11 cellular contexts compared by ENCODE assay signal in genomic region chr5:93595420-93596136, GRCh38. TPM values are rescaled to one million over a fixed set of nuclear protein-coding genes. Genes with fewer than 3 reads are reported as not detected.
DNase-seq lines count a peak whose midpoint lies in the region; ATAC-seq and TF ChIP-seq lines count a peak whose summit lies in the region.
"Had no signal": no experiment of that assay in that cellular context is flagged by ENCODE, and none has a peak within 500 bp of the region (broad histone marks: within the 10 kb centered on the region; RNA-seq: fewer than 3 reads in every experiment).

No MANE protein-coding gene starts in this region.

- H3K4me3 Mint-ChIP-seq in activated CD4-positive, alpha-beta T cell treated with anti-CD3 and anti-CD28 coated beads, Interleukin-2, amount 10 ng/mL, durations not matched to agents 7 days and 5 days: peak overlapping the region; percentile 40

- 37 to 75% (median 58%) methylated on average over 24 to 28 of the region's 28 CpGs for WGBS in stomach, 5 donors
- WGBS in spleen, 5 donors: 26 to 49% (median 35%) methylated on average over 28 of the region's 28 CpGs

- CTCF ChIA-PET in activated CD4-positive, alpha-beta T cell treated with anti-CD3 and anti-CD28 coated beads, Interleukin-2, amount 10 ng/mL, durations not matched to agents 7 days and 5 days (lab: Charles Lee): interaction anchor here (0.9 to 1.7 kb wide), 4 partner anchors 9 to 23 kb away, joined by 3 to 5 read pairs (median 3); no protein-coding TSS in a partner anchor

- peaks cover 6% of the 10 kb centered on the region; the same call in 1 of the 2 replicates for H3K9me3 ChIP-seq in iPS-20b (ENCODE audit: insufficient read depth, low read depth, low read length)
- peaks cover 0 to 8% (median 0%) of the 10 kb centered on the region in 4 donors for H3K9me3 ChIP-seq in stomach
- peaks cover 0 to 14% (median 0%) of the 10 kb centered on the region in 8 donors for H3K9me3 ChIP-seq in spleen

- H3K4me1 ChIP-seq in iPS-20b (ENCODE audit: insufficient read depth, low read length) (peaks cover 9% of the 10 kb centered on the region; the same call in 1 of the 2 replicates), stomach (peaks cover 5 to 61% (median 30%) of the 10 kb centered on the region in 4 donors), spleen (peaks cover 0 to 38% (median 9%) of the 10 kb centered on the region in 6 donors)
- H3K4me1 ChIP-seq: foreskin keratinocyte had no signal

- H3K27me3 Mint-ChIP-seq in activated CD4-positive, alpha-beta T cell treated with anti-CD3 and anti-CD28 coated beads, Interleukin-2, amount 10 ng/mL, durations not matched to agents 7 days and 5 days: peaks cover 65% of the 10 kb centered on the region

- H3K27ac Mint-ChIP-seq in activated CD4-positive, alpha-beta T cell treated with anti-CD3 and anti-CD28 coated beads, Interleukin-2, amount 10 ng/mL, durations not matched to agents 7 days and 5 days: peak overlapping the region; percentile 62
- H3K27ac Mint-ChIP-seq: effector memory CD8-positive, alpha-beta T cell had no signal

- intact Hi-C loops in stomach (cut with DNase I; ENCODE audit: low total_unique reads): no loop called here
- intact Hi-C loops in spleen (cut with DNase I; ENCODE audit: low total_unique reads): no loop called here

- no peak for DNase-seq in activated CD4-positive, alpha-beta T cell treated with anti-CD3 and anti-CD28 coated beads, Interleukin-2, amount 10 ng/mL, durations not matched to agents 7 days and 5 days
- no peak for DNase-seq in activated CD4-positive, alpha-beta T cell treated with anti-CD3 and anti-CD28 coated beads for 1 hour
- no peak for DNase-seq in stomach
- no peak for DNase-seq in kidney glomerular epithelial cell (lab: John Stamatoyannopoulos, UW)
- DNase-seq in spleen: no peak
- DNase-seq: effector memory CD8-positive, alpha-beta T cell; foreskin keratinocyte; MM.1S had no signal

- no peaks in the 10 kb centered on the region for H3K36me3 ChIP-seq in iPS-20b (ENCODE audit: insufficient read depth, low read depth, low read length)
- H3K36me3 ChIP-seq in stomach: peaks cover 0 to 22% (median 13%) of the 10 kb centered on the region in 4 donors
- peaks cover 0 to 20% (median 0%) of the 10 kb centered on the region in 6 donors for H3K36me3 ChIP-seq in spleen

- H3K27me3 ChIP-seq in iPS-20b (ENCODE audit: insufficient read depth, low read length) (peaks cover 100% of the 10 kb centered on the region), stomach (peaks cover 0 to 88% (median 63%) of the 10 kb centered on the region in 3 donors), spleen (replicated peaks in 1 of 7) (peaks cover 23 to 100% (median 71%) of the 10 kb centered on the region in 7 donors)

- H3K36me3 Mint-ChIP-seq in activated CD4-positive, alpha-beta T cell treated with anti-CD3 and anti-CD28 coated beads, Interleukin-2, amount 10 ng/mL, durations not matched to agents 7 days and 5 days (ENCODE audit: low read depth): peaks cover 5% of the 10 kb centered on the region

- peaks cover 3% of the 10 kb centered on the region for H3K4me1 Mint-ChIP-seq in activated CD4-positive, alpha-beta T cell treated with anti-CD3 and anti-CD28 coated beads, Interleukin-2, amount 10 ng/mL, durations not matched to agents 7 days and 5 days

- H3K4me3 ChIP-seq in iPS-20b (ENCODE audit: low read length): peak overlapping the region; percentile 15; the same call in 1 of the 2 replicates
- H3K4me3 ChIP-seq in stomach: no peak overlapping the region
- H3K4me3 ChIP-seq in spleen: peak overlapping the region in 1 of 8 donors; percentile 27

- no peak for ATAC-seq in HG02870 (IDR thresholded peaks at IDR 0.05; ENCODE audit: unreplicated experiment)
- ATAC-seq: effector memory CD8-positive, alpha-beta T cell; foreskin keratinocyte had no signal

- peak overlapping the region; percentile 0 for H3K27ac ChIP-seq in angular gyrus (ENCODE audit: low read depth, low read length)
- H3K27ac ChIP-seq in iPS-20b (ENCODE audit: low read length): no peak overlapping the region
- H3K27ac ChIP-seq in stomach: peak overlapping the region in 3 of 5 donors; percentile 20 to 62 (median 52)
- H3K27ac ChIP-seq in spleen: no peak overlapping the region
- H3K27ac ChIP-seq: foreskin keratinocyte had no signal

- TF ChIP-seq EP300 in stomach (IDR thresholded peaks at IDR 0.05): no peak

- TF ChIP-seq POLR2A in stomach (IDR thresholded peaks at IDR 0.05) (no peak), spleen (IDR thresholded peaks at IDR 0.05) (no peak)

- H3K9me3 Mint-ChIP-seq in activated CD4-positive, alpha-beta T cell treated with anti-CD3 and anti-CD28 coated beads, Interleukin-2, amount 10 ng/mL, durations not matched to agents 7 days and 5 days: no peaks in the 10 kb centered on the region
- H3K9me3 Mint-ChIP-seq: effector memory CD8-positive, alpha-beta T cell had no signal

- POLR2A ChIA-PET in activated CD4-positive, alpha-beta T cell treated with anti-CD3 and anti-CD28 coated beads, Interleukin-2, amount 10 ng/mL, durations not matched to agents 7 days and 5 days (lab: Charles Lee): no interaction called here

- TF ChIP-seq CTCF in stomach (IDR thresholded peaks at IDR 0.05) (no peak), spleen (IDR thresholded peaks at IDR 0.05 in 8 of 11, conservative IDR thresholded peaks at IDR 0.05 in 3 of 11) (no peak)

- no peak overlapping the region for H3K9ac ChIP-seq in iPS-20b (ENCODE audit: low read depth, low read length)

RNA-seq across cellular contexts. Expression of gene NR2F1, which starts 12.6 kb away (rescaled TPM):
- total RNA-seq in activated CD4-positive, alpha-beta T cell treated with anti-CD3 and anti-CD28 coated beads, Interleukin-2, amount 10 ng/mL, durations not matched to agents 7 days and 5 days: not detected
- total RNA-seq in stomach: 100 to 1,000 TPM in 1 of 5 donors, 10 to 100 TPM in 3, under 1 TPM in 1; 0.87 to 115 (median 20.4) TPM
- 10 to 100 TPM; 10.7 to 25.7 (median 24.3) TPM for polyA plus RNA-seq in stomach
- 10 to 100 TPM in 6 of 7 donors, 1 to 10 TPM in 1; 9.6 to 28.8 (median 13.6) TPM for total RNA-seq in spleen
- polyA plus RNA-seq in spleen: 1 to 10 TPM; 2.0 to 4.4 (median 3.5) TPM
- total RNA-seq: foreskin keratinocyte had no signal
- polyA plus RNA-seq: foreskin keratinocyte had no signal

RNA-seq across cellular contexts. Expression of gene NR2F1-AS1, which starts 14.6 kb away (rescaled TPM):
- not detected for total RNA-seq in activated CD4-positive, alpha-beta T cell treated with anti-CD3 and anti-CD28 coated beads, Interleukin-2, amount 10 ng/mL, durations not matched to agents 7 days and 5 days
- 10 to 100 TPM in 4 of 5 donors, 1 to 10 TPM in 1; 4.3 to 40.8 (median 15.8) TPM for total RNA-seq in stomach
- 10 to 100 TPM in 2 of 3 donors, 1 to 10 TPM in 1; 9.7 to 19.6 (median 12.7) TPM for polyA plus RNA-seq in stomach
- 10 to 100 TPM in 4 of 7 donors, 1 to 10 TPM in 3; 5.9 to 21.6 (median 11.3) TPM for total RNA-seq in spleen
- polyA plus RNA-seq in spleen: 1 to 10 TPM; 6.2 to 8.6 (median 7.6) TPM
- total RNA-seq: foreskin keratinocyte had no signal
- polyA plus RNA-seq: foreskin keratinocyte had no signal

Comparison
In these comparisons a context has a peak if more than half of its experiments do, and no peak if none do; other contexts are left out.
1. H3K27ac ChIP-seq: peak in angular gyrus (single experiment) and stomach (3 of 5); none in iPS-20b (single experiment) and spleen (0 of 8).
2. RNA of gene NR2F1-AS1, which starts 14.6 kb away (total RNA-seq): 4.3 to 40.8 TPM in stomach and 5.9 to 21.6 TPM in spleen; not detected in activated CD4-positive, alpha-beta T cell treated with anti-CD3 and anti-CD28 coated beads, Interleukin-2, amount 10 ng/mL, durations not matched to agents 7 days and 5 days; every median in the first group is over 4 times any median in the second.